23 cellular contexts compared by ENCODE assay signal in genomic region chr10:128870830-128871597, GRCh38.
"Had no signal": no experiment of that assay in that cellular context is flagged by ENCODE, and none has a peak within 500 bp of the region (broad histone marks: within the 10 kb centered on the region; RNA-seq: fewer than 3 reads in every experiment).

No MANE protein-coding gene starts in this region.

- H3K27ac ChIP-seq: body of pancreas, neural progenitor cell, parathyroid adenoma, psoas muscle, spleen, stomach, thoracic aorta, transverse colon had no signal

- H3K4me3 Mint-ChIP-seq: dendritic cell treated with granulocyte-macrophage colony-stimulating factor and Interleukin-4, amounts not matched to agents 40 ng/mL and 50 ng/mL, for 4 days; immature natural killer cell; mesothelial cell of epicardium; neural progenitor cell had no signal

- H3K4me1 ChIP-seq: parathyroid adenoma, psoas muscle, spleen, stomach, transverse colon had no signal

- H3K27me3 ChIP-seq: body of pancreas, neural progenitor cell, spleen, stomach, transverse colon had no signal

- DNase-seq: body of pancreas; erythroblast; foreskin melanocyte; immature natural killer cell; kidney; left colon; occipital lobe; psoas muscle; retina; spleen; stimulated activated CD4-positive, alpha-beta T cell treated with anti-CD3 and anti-CD28 coated beads, Interleukin-15, amount 100 ng/mL, for 24 hours; stimulated activated CD4-positive, alpha-beta T cell treated with anti-CD3 and anti-CD28 coated beads, Interleukin-1b, Interleukin-23, amount 100 ng/mL, for 48 hours; stimulated activated CD4-positive, alpha-beta T cell treated with anti-CD3 and anti-CD28 coated beads, Interleukin-4, amount 100 ng/mL, for 24 hours; stimulated activated naive CD4-positive, alpha-beta T cell; stomach; substantia nigra; transverse colon had no signal

- H3K36me3 Mint-ChIP-seq: immature natural killer cell, mesothelial cell of epicardium, neural progenitor cell had no signal

- H3K36me3 ChIP-seq: neural progenitor cell, spleen, stomach, thoracic aorta, transverse colon had no signal

- H3K4me3 ChIP-seq: body of pancreas, neural progenitor cell, psoas muscle, spleen, stomach, thoracic aorta, transverse colon had no signal

- H3K27me3 Mint-ChIP-seq: dendritic cell treated with granulocyte-macrophage colony-stimulating factor and Interleukin-4, amounts not matched to agents 40 ng/mL and 50 ng/mL, for 4 days had no signal

- H3K9me3 ChIP-seq: body of pancreas, psoas muscle, spleen, stomach, thoracic aorta, transverse colon had no signal

- H3K4me1 Mint-ChIP-seq: immature natural killer cell had no signal

- H3K27ac Mint-ChIP-seq: dendritic cell treated with granulocyte-macrophage colony-stimulating factor and Interleukin-4, amounts not matched to agents 40 ng/mL and 50 ng/mL, for 4 days; mesothelial cell of epicardium; neural progenitor cell had no signal

- H3K9me3 Mint-ChIP-seq: dendritic cell treated with granulocyte-macrophage colony-stimulating factor and Interleukin-4, amounts not matched to agents 40 ng/mL and 50 ng/mL, for 4 days; immature natural killer cell; mesothelial cell of epicardium; neural progenitor cell had no signal

- ATAC-seq: body of pancreas, left colon, psoas muscle, sciatic nerve had no signal
